ENCODE assay signal across 15 cellular contexts in the genomic region with DNA sequence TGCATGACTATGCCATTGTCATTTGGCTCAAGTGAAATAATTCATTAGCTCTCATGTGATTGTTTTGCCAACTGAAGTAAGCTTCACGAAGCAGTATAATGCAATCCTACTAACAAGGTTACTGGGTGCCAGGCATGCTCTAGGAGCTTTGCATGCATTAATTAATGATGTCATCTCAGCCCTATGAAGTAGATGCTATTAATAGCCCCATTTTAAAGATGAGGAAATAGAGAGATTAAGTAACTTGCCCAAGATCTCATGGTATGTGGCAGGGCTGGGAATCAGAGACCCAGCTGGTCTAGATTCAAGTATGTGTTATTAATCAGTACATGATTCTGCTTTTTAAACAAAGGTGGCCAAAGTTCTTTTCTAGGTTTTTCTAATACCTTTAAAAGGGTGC. TPM values are rescaled to one million over a fixed set of nuclear protein-coding genes. Genes with fewer than 3 reads are reported as not detected.
A peak's percentile ranks its signal among the peaks of the same experiment; 100 is the strongest.
DNase-seq lines count a peak whose midpoint lies in the region; ATAC-seq and TF ChIP-seq lines count a peak whose summit lies in the region.
"Had no signal": no experiment of that assay in that cellular context is flagged by ENCODE, and none has a peak within 500 bp of the region (broad histone marks: within the 10 kb centered on the region; RNA-seq: fewer than 3 reads in every experiment).

No MANE protein-coding gene starts in this region.

- no peak overlapping the region for H3K4me3 ChIP-seq in PC-9
- H3K4me3 ChIP-seq in fibroblast of the aortic adventitia (ENCODE audit: low read depth, low read length): no peak overlapping the region
- H3K4me3 ChIP-seq in skeletal muscle cell (ENCODE audit: low read depth, low read length): no peak overlapping the region
- H3K4me3 ChIP-seq: right lobe of liver had no signal

- CTCF ChIA-PET in PC-9 (lab: Charles Lee): interaction anchor here (0.7 to 0.9 kb wide), 2 partner anchors 14 to 37 kb away, joined by 3 read pairs; no protein-coding TSS in a partner anchor
- CTCF ChIA-PET in activated CD4-positive, alpha-beta T cell treated with anti-CD3 and anti-CD28 coated beads for 36 hours (lab: Charles Lee): interaction anchor here (0.7 to 0.9 kb wide), 2 partner anchors 9 to 137 kb away, joined by 3 read pairs; no protein-coding TSS in a partner anchor

- H3K27ac ChIP-seq in PC-9: peak overlapping the region; percentile 98
- H3K27ac ChIP-seq: right lobe of liver had no signal

- no TSS peak for BruUV-seq in PC-9 (replicated peaks; lab: Mats Ljungman, UMichigan)

- no peak for ATAC-seq in activated CD4-positive, alpha-beta T cell treated with anti-CD3 and anti-CD28 coated beads for 36 hours
- ATAC-seq: activated T-cell treated with anti-CD3 and anti-CD28 coated beads, Interleukin-2, amount 50 U/mL, for 72 hours; WTC11 had no signal

- POLR2A ChIA-PET in PC-9 (lab: Charles Lee; ENCODE audit: unreplicated experiment): interaction anchor here (0.7 kb wide), 1 partner anchor 121 kb away, joined by 3 read pairs; no protein-coding TSS in a partner anchor
- POLR2A ChIA-PET in activated CD4-positive, alpha-beta T cell treated with anti-CD3 and anti-CD28 coated beads for 36 hours (lab: Charles Lee): interaction anchor here (0.6 to 0.7 kb wide), 2 partner anchors 376 to 553 kb away, joined by 3 read pairs; a partner anchor contains a TSS

- intact Hi-C loops in PC-9 (cut with micrococcal nuclease; ENCODE audit: unreplicated experiment): no loop called here
- intact Hi-C loops in activated CD4-positive, alpha-beta T cell treated with anti-CD3 and anti-CD28 coated beads for 36 hours (cut with DNase I, micrococcal nuclease): no loop called here
- intact Hi-C loops in activated T-helper 1 cell treated with anti-CD3 and anti-CD28 coated beads, Interleukin-12 subunit alpha, Interleukin-12 subunit beta, Interleukin-2, Interleukin-4 antibody, amounts not matched to agents 30 ng/mL and 10 ng/mL and 1 ng/mL, durations not matched to agents 14 hours and 24 hours and 36 hours (cut with micrococcal nuclease): no loop called here

- H4K20me1 ChIP-seq in PC-9 (ENCODE audit: insufficient read depth): no peaks in the 10 kb centered on the region

- peaks cover 62% of the 10 kb centered on the region for H3K4me1 ChIP-seq in PC-9 (replicated peaks; ENCODE audit: insufficient read depth)

- H3K79me2 ChIP-seq in PC-9 (ENCODE audit: low read depth): 0 out of 2 replicates have a peak, but pooled peaks cover 5% of the 10 kb centered on the region

- peaks cover 42% of the 10 kb centered on the region for H3F3A ChIP-seq in PC-9 (ENCODE audit: insufficient read depth, low read depth)

- H3K27me3 Mint-ChIP-seq in activated CD4-positive, alpha-beta T cell treated with anti-CD3 and anti-CD28 coated beads for 36 hours: peaks cover 30% of the 10 kb centered on the region
- H3K27me3 Mint-ChIP-seq in activated T-helper 1 cell treated with anti-CD3 and anti-CD28 coated beads, Interleukin-12 subunit alpha, Interleukin-12 subunit beta, Interleukin-2, Interleukin-4 antibody, amounts not matched to agents 30 ng/mL and 10 ng/mL and 1 ng/mL, durations not matched to agents 14 hours and 24 hours and 36 hours (ENCODE audit: insufficient read depth): peaks cover 18% of the 10 kb centered on the region

- no peak overlapping the region for H3K27ac Mint-ChIP-seq in activated CD4-positive, alpha-beta T cell treated with anti-CD3 and anti-CD28 coated beads for 36 hours
- H3K27ac Mint-ChIP-seq in activated T-helper 1 cell treated with anti-CD3 and anti-CD28 coated beads, Interleukin-12 subunit alpha, Interleukin-12 subunit beta, Interleukin-2, Interleukin-4 antibody, amounts not matched to agents 30 ng/mL and 10 ng/mL and 1 ng/mL, durations not matched to agents 14 hours and 24 hours and 36 hours: no peak overlapping the region
- H3K27ac Mint-ChIP-seq: activated T-cell treated with anti-CD3 and anti-CD28 coated beads, Interleukin-2, amount 50 U/mL, for 72 hours; IgD-negative memory B cell; WTC11 had no signal

- no peaks in the 10 kb centered on the region for H3K9me2 ChIP-seq in PC-9 (ENCODE audit: insufficient read depth)

- peak overlapping the region; percentile 54 for H3K4me2 ChIP-seq in PC-9

- H3K36me3 ChIP-seq in PC-9 (ENCODE audit: low read depth): no peaks in the 10 kb centered on the region
- H3K36me3 ChIP-seq: right lobe of liver had no signal

- H3K36me3 Mint-ChIP-seq in activated CD4-positive, alpha-beta T cell treated with anti-CD3 and anti-CD28 coated beads for 36 hours (ENCODE audit: low read depth): no peaks in the 10 kb centered on the region
- H3K36me3 Mint-ChIP-seq in activated T-helper 1 cell treated with anti-CD3 and anti-CD28 coated beads, Interleukin-12 subunit alpha, Interleukin-12 subunit beta, Interleukin-2, Interleukin-4 antibody, amounts not matched to agents 30 ng/mL and 10 ng/mL and 1 ng/mL, durations not matched to agents 14 hours and 24 hours and 36 hours (ENCODE audit: low read depth): no peaks in the 10 kb centered on the region
- H3K36me3 Mint-ChIP-seq: IgD-negative memory B cell, WTC11 had no signal

- no peak for TF ChIP-seq CTCF in PC-9 (conservative IDR thresholded peaks at IDR 0.05)
- TF ChIP-seq CTCF in fibroblast of the aortic adventitia (IDR thresholded peaks at IDR 0.05; ENCODE audit: insufficient read depth, low read length): no peak

- no peaks in the 10 kb centered on the region for H3K9me3 Mint-ChIP-seq in activated CD4-positive, alpha-beta T cell treated with anti-CD3 and anti-CD28 coated beads for 36 hours (ENCODE audit: low read depth)
- H3K9me3 Mint-ChIP-seq in activated T-helper 1 cell treated with anti-CD3 and anti-CD28 coated beads, Interleukin-12 subunit alpha, Interleukin-12 subunit beta, Interleukin-2, Interleukin-4 antibody, amounts not matched to agents 30 ng/mL and 10 ng/mL and 1 ng/mL, durations not matched to agents 14 hours and 24 hours and 36 hours: no peaks in the 10 kb centered on the region
- H3K9me3 Mint-ChIP-seq: activated T-cell treated with anti-CD3 and anti-CD28 coated beads, Interleukin-2, amount 50 U/mL, for 72 hours; IgD-negative memory B cell; WTC11 had no signal

- no peaks in the 10 kb centered on the region for H3K9me3 ChIP-seq in PC-9 (ENCODE audit: insufficient read depth, low read depth)
- H3K9me3 ChIP-seq: right lobe of liver had no signal

- no peak overlapping the region for H2AFZ ChIP-seq in PC-9

- DNase-seq in GM03348 (ENCODE audit: low spot score) (peak; percentile 68), PC-9 (peak in 1 of 2 experiments; percentile 92), fibroblast of the aortic adventitia (ENCODE audit: low read depth) (peak; percentile 89), skeletal muscle cell (ENCODE audit: low read depth) (peak; percentile 79), LoVo (ENCODE audit: low spot score) (no peak), dermis blood vessel endothelial cell (no peak)
- no peak for DNase-seq in activated CD4-positive, alpha-beta T cell treated with anti-CD3 and anti-CD28 coated beads for 36 hours
- no peak for DNase-seq in activated T-helper 1 cell treated with anti-CD3 and anti-CD28 coated beads, Interleukin-12 subunit alpha, Interleukin-12 subunit beta, Interleukin-2, Interleukin-4 antibody, amounts not matched to agents 30 ng/mL and 10 ng/mL and 1 ng/mL, durations not matched to agents 14 hours and 24 hours and 36 hours (ENCODE audit: low spot score)
- DNase-seq: activated T-cell treated with anti-CD3 and anti-CD28 coated beads, Interleukin-2, amount 50 U/mL, for 72 hours; head of caudate nucleus; NCI-H2171; right lobe of liver had no signal

- H3K4me3 Mint-ChIP-seq in activated CD4-positive, alpha-beta T cell treated with anti-CD3 and anti-CD28 coated beads for 36 hours: no peak overlapping the region
- H3K4me3 Mint-ChIP-seq in activated T-helper 1 cell treated with anti-CD3 and anti-CD28 coated beads, Interleukin-12 subunit alpha, Interleukin-12 subunit beta, Interleukin-2, Interleukin-4 antibody, amounts not matched to agents 30 ng/mL and 10 ng/mL and 1 ng/mL, durations not matched to agents 14 hours and 24 hours and 36 hours: no peak overlapping the region
- H3K4me3 Mint-ChIP-seq: activated T-cell treated with anti-CD3 and anti-CD28 coated beads, Interleukin-2, amount 50 U/mL, for 72 hours; IgD-negative memory B cell; WTC11 had no signal

- H3K4me1 Mint-ChIP-seq in activated CD4-positive, alpha-beta T cell treated with anti-CD3 and anti-CD28 coated beads for 36 hours: no peaks in the 10 kb centered on the region
- no peaks in the 10 kb centered on the region for H3K4me1 Mint-ChIP-seq in activated T-helper 1 cell treated with anti-CD3 and anti-CD28 coated beads, Interleukin-12 subunit alpha, Interleukin-12 subunit beta, Interleukin-2, Interleukin-4 antibody, amounts not matched to agents 30 ng/mL and 10 ng/mL and 1 ng/mL, durations not matched to agents 14 hours and 24 hours and 36 hours (ENCODE audit: low read depth)
- H3K4me1 Mint-ChIP-seq: IgD-negative memory B cell had no signal

- H3K27me3 ChIP-seq in PC-9 (ENCODE audit: insufficient read depth, low read depth): no peaks in the 10 kb centered on the region
- H3K27me3 ChIP-seq: right lobe of liver had no signal

RNA-seq across cellular contexts. Expression of a gene that starts 14.1 kb away (rescaled TPM):
- not detected in 2 replicates for total RNA-seq in PC-9 (2021)
- total RNA-seq in fibroblast of the aortic adventitia (ENCODE audit: low replicate concordance): not detected in 2 replicates
- total RNA-seq in activated CD4-positive, alpha-beta T cell treated with anti-CD3 and anti-CD28 coated beads for 36 hours: not detected
- total RNA-seq in activated T-helper 1 cell treated with anti-CD3 and anti-CD28 coated beads, Interleukin-12 subunit alpha, Interleukin-12 subunit beta, Interleukin-2, Interleukin-4 antibody, amounts not matched to agents 30 ng/mL and 10 ng/mL and 1 ng/mL, durations not matched to agents 14 hours and 24 hours and 36 hours: not detected in 2 replicates
- not detected in 2 replicates for total RNA-seq in dermis blood vessel endothelial cell
- total RNA-seq: activated T-cell treated with anti-CD3 and anti-CD28 coated beads, Interleukin-2, amount 50 U/mL, for 72 hours; cardiac septum; right lobe of liver; WTC11 had no signal

RNA-seq across cellular contexts. Expression of a gene that starts 15.2 kb away (rescaled TPM):
- not detected in 2 replicates for total RNA-seq in PC-9 (2021)
- total RNA-seq in fibroblast of the aortic adventitia (ENCODE audit: low replicate concordance): not detected in 2 replicates
- total RNA-seq in activated CD4-positive, alpha-beta T cell treated with anti-CD3 and anti-CD28 coated beads for 36 hours: not detected
- not detected in 2 replicates for total RNA-seq in activated T-helper 1 cell treated with anti-CD3 and anti-CD28 coated beads, Interleukin-12 subunit alpha, Interleukin-12 subunit beta, Interleukin-2, Interleukin-4 antibody, amounts not matched to agents 30 ng/mL and 10 ng/mL and 1 ng/mL, durations not matched to agents 14 hours and 24 hours and 36 hours
- 0.47 and 1.9 TPM in 2 replicates for total RNA-seq in dermis blood vessel endothelial cell
- total RNA-seq: activated T-cell treated with anti-CD3 and anti-CD28 coated beads, Interleukin-2, amount 50 U/mL, for 72 hours; WTC11 had no signal

RNA-seq across cellular contexts. Expression of a gene that starts 31.5 kb away (rescaled TPM):
- not detected in 2 replicates for total RNA-seq in PC-9 (2021)
- not detected in 2 replicates for total RNA-seq in fibroblast of the aortic adventitia (ENCODE audit: low replicate concordance)
- total RNA-seq in activated CD4-positive, alpha-beta T cell treated with anti-CD3 and anti-CD28 coated beads for 36 hours: not detected
- total RNA-seq in activated T-helper 1 cell treated with anti-CD3 and anti-CD28 coated beads, Interleukin-12 subunit alpha, Interleukin-12 subunit beta, Interleukin-2, Interleukin-4 antibody, amounts not matched to agents 30 ng/mL and 10 ng/mL and 1 ng/mL, durations not matched to agents 14 hours and 24 hours and 36 hours: not detected in 2 replicates
- not detected in 2 replicates for total RNA-seq in dermis blood vessel endothelial cell
- total RNA-seq: activated T-cell treated with anti-CD3 and anti-CD28 coated beads, Interleukin-2, amount 50 U/mL, for 72 hours; cardiac septum; right lobe of liver; WTC11 had no signal

RNA-seq across cellular contexts. Expression of a gene that starts 41.3 kb away (rescaled TPM):
- total RNA-seq in PC-9 (2021) (not detected in 2 replicates), fibroblast of the aortic adventitia (ENCODE audit: low replicate concordance) (not detected in 2 replicates), dermis blood vessel endothelial cell (not detected in 2 replicates)
- not detected for total RNA-seq in activated CD4-positive, alpha-beta T cell treated with anti-CD3 and anti-CD28 coated beads for 36 hours
- total RNA-seq in activated T-helper 1 cell treated with anti-CD3 and anti-CD28 coated beads, Interleukin-12 subunit alpha, Interleukin-12 subunit beta, Interleukin-2, Interleukin-4 antibody, amounts not matched to agents 30 ng/mL and 10 ng/mL and 1 ng/mL, durations not matched to agents 14 hours and 24 hours and 36 hours: not detected in 2 replicates
- total RNA-seq: activated T-cell treated with anti-CD3 and anti-CD28 coated beads, Interleukin-2, amount 50 U/mL, for 72 hours; cardiac septum; right lobe of liver; WTC11 had no signal

RNA-seq across cellular contexts. Expression of a gene that starts 47.0 kb away (rescaled TPM):
- not detected in 2 replicates for total RNA-seq in PC-9 (2021)
- total RNA-seq in fibroblast of the aortic adventitia (ENCODE audit: low replicate concordance): not detected in 2 replicates
- not detected for total RNA-seq in activated CD4-positive, alpha-beta T cell treated with anti-CD3 and anti-CD28 coated beads for 36 hours
- not detected in 2 replicates for total RNA-seq in activated T-helper 1 cell treated with anti-CD3 and anti-CD28 coated beads, Interleukin-12 subunit alpha, Interleukin-12 subunit beta, Interleukin-2, Interleukin-4 antibody, amounts not matched to agents 30 ng/mL and 10 ng/mL and 1 ng/mL, durations not matched to agents 14 hours and 24 hours and 36 hours
- not detected in 2 replicates for total RNA-seq in dermis blood vessel endothelial cell
- total RNA-seq: activated T-cell treated with anti-CD3 and anti-CD28 coated beads, Interleukin-2, amount 50 U/mL, for 72 hours; cardiac septum; right lobe of liver; WTC11 had no signal

Comparison
In these comparisons a context has a peak if more than half of its experiments do, and no peak if none do; other contexts are left out.
1. DNase-seq: peak in GM03348 (single experiment), fibroblast of the aortic adventitia (single experiment) and skeletal muscle cell (single experiment); none in activated CD4-positive, alpha-beta T cell treated with anti-CD3 and anti-CD28 coated beads for 36 hours (single experiment), activated T-helper 1 cell treated with anti-CD3 and anti-CD28 coated beads, Interleukin-12 subunit alpha, Interleukin-12 subunit beta, Interleukin-2, Interleukin-4 antibody, amounts not matched to agents 30 ng/mL and 10 ng/mL and 1 ng/mL, durations not matched to agents 14 hours and 24 hours and 36 hours (single experiment), LoVo (single experiment) and dermis blood vessel endothelial cell (single experiment).